8 cellular contexts compared by ENCODE assay signal in genomic region chrX:18390941-18391538, GRCh38. TPM values are rescaled to one million over a fixed set of nuclear protein-coding genes. Genes with fewer than 3 reads are reported as not detected.
DNase-seq lines count a peak whose midpoint lies in the region; ATAC-seq and TF ChIP-seq lines count a peak whose summit lies in the region.

No MANE protein-coding gene starts in this region.

- peak; percentile 30 for TF ChIP-seq CTCF in 22Rv1 (IDR thresholded peaks at IDR 0.05)
- TF ChIP-seq CTCF in lung (IDR thresholded peaks at IDR 0.05; ENCODE audit: control extremely low read depth, extremely low read depth), result peak; percentile 68

- WGBS in lung, 2 donors, result 20 to 25% methylated on average over 9 of the region's 9 CpGs

- DNase-seq in NCI-H2227 treated with DMSO at 0.1 percent for 48 hours (lab: John Stamatoyannopoulos, UW), result peak; percentile 77
- DNase-seq in activated CD4-positive, alpha-beta T cell treated with anti-CD3 and anti-CD28 coated beads, Interleukin-2, amount 50 U/mL, for 1 hour, result peak; percentile 68
- DNase-seq in dedifferentiated amniotic fluid mesenchymal stem cell (ENCODE audit: extremely low spot score), result peak; percentile 65
- peak; percentile 64 for DNase-seq in lung (ENCODE audit: low spot score)
- peak; percentile 47 for DNase-seq in stimulated activated CD8-positive, alpha-beta memory T cell treated with anti-CD3 and anti-CD28 coated beads, Interleukin-15, amount 100 ng/mL, for 1 hour (ENCODE audit: low read depth)

- H3K27ac ChIP-seq in 22Rv1, result no peak overlapping the region
- H3K27ac ChIP-seq in lung (ENCODE audit: low read depth in 1 of 2, low read length in 1 of 2), result no peak overlapping the region

- no peaks in the 10 kb centered on the region for H3K36me3 ChIP-seq in lung (ENCODE audit: control insufficient read depth in 2 of 2, insufficient read depth in 2 of 2, low read length in 2 of 2)

- ATAC-seq in GM18861 (IDR thresholded peaks at IDR 0.05; ENCODE audit: unreplicated experiment) (peak; percentile 57), lung (ENCODE audit: insufficient read depth, low FRiP score) (peak; percentile 62), HG02938 (IDR thresholded peaks at IDR 0.05; ENCODE audit: unreplicated experiment) (no peak)

- no peaks in the 10 kb centered on the region for H3K9me3 ChIP-seq in lung (ENCODE audit: control insufficient read depth in 2 of 2, insufficient read depth in 1 of 2, low read length in 1 of 2)

- no peaks in the 10 kb centered on the region for H3K4me1 ChIP-seq in lung (ENCODE audit: control insufficient read depth in 2 of 2, insufficient read depth in 2 of 2, low read length in 2 of 2)

- H3K27me3 ChIP-seq in lung (ENCODE audit: control insufficient read depth, insufficient read depth), result no peaks in the 10 kb centered on the region

- H3K4me3 ChIP-seq in lung, result no peak overlapping the region

RNA-seq across cellular contexts. Expression of gene CDKL5, which starts 34.4 kb away (rescaled TPM):
- total RNA-seq in lung, result 10 to 100 TPM; 29.2 to 37.3 TPM
- 1 to 10 TPM; 3.2 to 3.4 TPM for polyA plus RNA-seq in lung

RNA-seq across cellular contexts. Expression of gene SCML2, which starts 36.6 kb away (rescaled TPM):
- total RNA-seq in lung, result 1 to 10 TPM in 1 of 2 donors, under 1 TPM in 1; 0.74 to 6.0 TPM
- polyA plus RNA-seq in lung, result under 1 TPM; 0.64 to 0.94 TPM
